ENCODE assay signal across 29 cellular contexts in genomic region chr3:174477491-174477890, GRCh38.
"Had no signal": no experiment of that assay in that cellular context is flagged by ENCODE, and none has a peak within 500 bp of the region (broad histone marks: within the 10 kb centered on the region; RNA-seq: fewer than 3 reads in every experiment).

No MANE protein-coding gene starts in this region.

- H3K4me3 ChIP-seq: ascending aorta, body of pancreas, Peyer's patch, SJSA1 had no signal

- H3K9me3 ChIP-seq: ascending aorta, body of pancreas, Peyer's patch, SJSA1 had no signal

- ATAC-seq: activated CD8-positive, alpha-beta memory T cell treated with anti-CD3 and anti-CD28 coated beads, Interleukin-2, amount 10 ng/mL, durations not matched to agents 7 days and 5 days; activated naive CD4-positive, alpha-beta T cell treated with anti-CD3 and anti-CD28 coated beads, Interleukin-2, amount 50 U/mL, for 72 hours; activated naive CD8-positive, alpha-beta T cell treated with anti-CD3 and anti-CD28 coated beads, Interleukin-2, amount 50 U/mL, for 24 hours; body of pancreas; T-helper 17 cell; WTC11 had no signal

- H3K27me3 ChIP-seq: ascending aorta, body of pancreas, Peyer's patch, SJSA1 had no signal

- H3K4me1 ChIP-seq: ascending aorta, body of pancreas, Peyer's patch, SJSA1 had no signal

- FAIRE-seq: bronchial epithelial cell had no signal

- DNase-seq: activated CD4-positive, alpha-beta T cell treated with anti-CD3 and anti-CD28 coated beads for 48 hours; activated CD4-positive, alpha-beta T cell treated with anti-CD3 and anti-CD28 coated beads, Interleukin-2, amount 50 U/mL, for 4 hours; activated CD4-positive, CD25-positive, alpha-beta regulatory T cell treated with anti-CD3 and anti-CD28 coated beads, Interleukin-2, amount 50 U/mL, for 72 hours; activated CD8-positive, alpha-beta memory T cell treated with anti-CD3 and anti-CD28 coated beads, Interleukin-2, amount 10 ng/mL, durations not matched to agents 7 days and 5 days; activated effector memory CD4-positive, alpha-beta T cell treated with Interleukin-2 at 50 U/mL for 16 hours; activated naive CD4-positive, alpha-beta T cell; activated naive CD8-positive, alpha-beta T cell treated with anti-CD3 and anti-CD28 coated beads, Interleukin-2, amount 50 U/mL, for 24 hours; activated T-cell treated with anti-CD3 and anti-CD28 coated beads, Interleukin-2, amount 50 U/mL, for 24 hours; amniotic stem cell; body of pancreas; central memory CD4-positive, alpha-beta T cell; KG1; MV-4-11; NCI-H1105; NCI-H146; NCI-H187 treated with DMSO at 0.1 percent for 48 hours; NCI-H2171 treated with DMSO at 0.1 percent for 48 hours; NCI-H226; NK-92 treated with Interleukin-12 subunit alpha and Interleukin-12 subunit beta, amount 100 ng/mL, for 24 hours; Peyer's patch; SHP77; T-helper 17 cell; T-helper 9 cell had no signal

- H3K27ac ChIP-seq: ascending aorta, body of pancreas, Peyer's patch, RWPE1, SJSA1 had no signal

- H3K36me3 ChIP-seq: ascending aorta, Peyer's patch, SJSA1 had no signal
